Comparison of ENCODE assay signal across 8 cellular contexts in the genomic region with DNA sequence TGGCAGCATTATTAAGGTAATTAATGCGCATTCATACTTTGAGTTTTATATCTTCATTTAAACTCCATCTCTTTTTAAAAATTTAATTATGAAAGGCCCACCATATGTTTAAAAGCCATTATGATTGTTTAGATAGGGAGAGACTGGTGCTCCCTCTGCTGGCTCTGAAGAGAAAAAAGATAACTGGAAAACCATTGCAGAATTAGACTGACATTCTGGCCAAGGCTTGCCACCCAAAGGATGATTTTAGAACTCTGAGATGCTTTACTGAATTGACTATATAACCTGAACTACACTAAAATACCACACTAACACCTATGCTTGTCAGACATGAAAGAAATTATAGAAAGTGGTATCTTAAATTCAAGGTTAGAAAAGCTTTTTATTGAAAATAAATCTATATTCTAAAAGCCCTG.
DNase-seq lines count a peak whose midpoint lies in the region; ATAC-seq, FAIRE-seq and TF ChIP-seq lines count a peak whose summit lies in the region.

No MANE protein-coding gene starts in this region.

- no peaks in the 10 kb centered on the region for H3K4me1 ChIP-seq in naive thymus-derived CD4-positive, alpha-beta T cell (ENCODE audit: control insufficient read depth in 2 of 2, insufficient read depth in 2 of 2, low read length in 2 of 2)

- POLR2A ChIA-PET in naive thymus-derived CD4-positive, alpha-beta T cell (lab: Charles Lee), result no interaction called here

- no peaks in the 10 kb centered on the region for H3K27me3 ChIP-seq in naive thymus-derived CD4-positive, alpha-beta T cell (ENCODE audit: control insufficient read depth in 2 of 2, insufficient read depth in 2 of 2, low read length in 2 of 2)

- no peak overlapping the region for H3K4me3 Mint-ChIP-seq in naive thymus-derived CD4-positive, alpha-beta T cell

- no peak for ATAC-seq in naive thymus-derived CD4-positive, alpha-beta T cell
- no peak for ATAC-seq in HG03469 (IDR thresholded peaks at IDR 0.05; ENCODE audit: unreplicated experiment)

- no peak overlapping the region for H3K27ac ChIP-seq in 22Rv1
- no peak overlapping the region for H3K27ac ChIP-seq in naive thymus-derived CD4-positive, alpha-beta T cell (ENCODE audit: low read depth, low read length)

- no peaks in the 10 kb centered on the region for H3K4me1 Mint-ChIP-seq in naive thymus-derived CD4-positive, alpha-beta T cell

- peaks cover 0 to 9% (median 3%) of the 10 kb centered on the region in 5 donors for H3K27me3 Mint-ChIP-seq in naive thymus-derived CD4-positive, alpha-beta T cell

- TF ChIP-seq CTCF in 22Rv1 (IDR thresholded peaks at IDR 0.05), result peak; percentile 75
- peak; percentile 60 for TF ChIP-seq CTCF in GM12873 (IDR thresholded peaks at IDR 0.05; ENCODE audit: insufficient read depth, low read depth, low read length, missing control alignments)
- TF ChIP-seq CTCF in fibroblast of mammary gland (conservative IDR thresholded peaks at IDR 0.05; ENCODE audit: control insufficient read depth, insufficient read depth, low read depth, low read length), result peak; percentile 76

- no peak overlapping the region for H3K27ac Mint-ChIP-seq in naive thymus-derived CD4-positive, alpha-beta T cell

- peaks cover 0 to 4% (median 2%) of the 10 kb centered on the region in 11 donors for H3K9me3 Mint-ChIP-seq in naive thymus-derived CD4-positive, alpha-beta T cell

- no peak for FAIRE-seq in HTR-8/SVneo (lab: Jason Lieb, UNC)

- intact Hi-C loops in naive thymus-derived CD4-positive, alpha-beta T cell (cut with micrococcal nuclease), result no loop called here

- no peaks in the 10 kb centered on the region for H3K36me3 Mint-ChIP-seq in naive thymus-derived CD4-positive, alpha-beta T cell

- H3K4me3 ChIP-seq in fibroblast of mammary gland (ENCODE audit: control insufficient read depth, low read depth, low read length), result no peak overlapping the region
- no peak overlapping the region for H3K4me3 ChIP-seq in naive thymus-derived CD4-positive, alpha-beta T cell (ENCODE audit: low read length)

- no peaks in the 10 kb centered on the region for H3K9me3 ChIP-seq in naive thymus-derived CD4-positive, alpha-beta T cell (ENCODE audit: control insufficient read depth in 2 of 3, low read length in 3 of 3)

- CTCF ChIA-PET in naive thymus-derived CD4-positive, alpha-beta T cell (lab: Charles Lee), result interaction anchor here (0.7 kb wide), 1 partner anchor 431 kb away, joined by 4 read pairs; no protein-coding TSS in a partner anchor

- DNase-seq in HTR-8/SVneo (ENCODE audit: insufficient read length, low spot score), result peak; percentile 17
- DNase-seq in RPMI7951 (ENCODE audit: low read depth), result peak; percentile 38
- DNase-seq in fibroblast of mammary gland (ENCODE audit: low read depth), result peak; percentile 59
- DNase-seq in retina, result peak; percentile 22
- DNase-seq in naive thymus-derived CD4-positive, alpha-beta T cell, result no peak

- no peaks in the 10 kb centered on the region for H3K36me3 ChIP-seq in naive thymus-derived CD4-positive, alpha-beta T cell (ENCODE audit: control insufficient read depth in 2 of 3, insufficient read depth in 3 of 3, low read length in 3 of 3)

Comparison
In these comparisons a context has a peak if more than half of its experiments do, and no peak if none do; other contexts are left out.
1. DNase-seq: peak in HTR-8/SVneo (single experiment), RPMI7951 (single experiment), fibroblast of mammary gland (single experiment) and retina (single experiment); none in naive thymus-derived CD4-positive, alpha-beta T cell (0 of 9).
2. Peak in every context shown above with its lines, with median percentiles within 50 percentile points of each other: CTCF ChIP-seq.